ENCODE assay signal across 8 cellular contexts in the genomic region with DNA sequence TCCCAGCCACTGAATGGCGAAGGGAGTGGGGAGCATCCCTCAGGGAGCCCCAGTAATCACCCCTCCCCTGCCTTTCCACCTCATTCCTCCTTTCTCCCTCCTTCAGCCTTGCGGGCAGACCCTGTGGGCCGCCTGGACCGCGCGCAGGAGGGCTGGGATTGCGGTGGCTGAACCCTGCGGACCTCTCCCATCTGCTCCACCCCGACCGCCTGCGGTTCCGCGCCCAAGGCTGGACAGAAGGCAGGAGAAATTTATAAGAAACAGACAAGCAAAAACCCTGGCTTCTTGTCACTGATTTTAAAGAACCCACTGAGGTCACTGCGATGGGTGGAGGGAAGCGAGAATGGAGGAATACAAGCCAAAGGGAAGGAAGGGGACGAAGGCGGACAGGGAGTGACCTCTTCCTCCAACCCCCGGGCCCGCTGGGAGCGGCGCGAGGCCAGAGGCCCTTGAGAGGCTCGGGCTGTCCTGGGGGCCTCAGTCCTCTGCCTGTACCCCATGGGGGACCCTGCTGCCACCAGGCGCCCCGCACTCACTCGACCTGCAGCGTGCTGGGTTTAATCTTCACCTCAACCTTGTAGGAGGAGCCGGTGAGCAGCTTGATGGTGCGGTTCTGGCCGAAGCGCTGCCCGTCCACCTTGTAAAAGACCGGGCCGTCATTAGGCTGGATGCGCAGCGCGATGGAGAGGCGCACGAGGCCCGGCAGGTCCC. TPM values are rescaled to one million over a fixed set of nuclear protein-coding genes. Genes with fewer than 3 reads are reported as not detected.
DNase-seq lines count a peak whose midpoint lies in the region; ATAC-seq and TF ChIP-seq lines count a peak whose summit lies in the region.

No MANE protein-coding gene starts in this region.

- peak; percentile 48 to 69 for ATAC-seq in left cardiac atrium
- no peak for ATAC-seq in GM21825 (IDR thresholded peaks at IDR 0.05; ENCODE audit: unreplicated experiment)

- H3K4me3 Mint-ChIP-seq in activated naive CD8-positive, alpha-beta T cell treated with anti-CD3 and anti-CD28 coated beads for 36 hours, result peak overlapping the region; percentile 64
- peak overlapping the region; percentile 59 for H3K4me3 Mint-ChIP-seq in progenitor cell of endocrine pancreas (ENCODE audit: low read depth)

- no peak overlapping the region for H3K27ac ChIP-seq in HL-60 (replicated peaks)

- peaks cover 5% of the 10 kb centered on the region for H3K9me3 Mint-ChIP-seq in activated naive CD8-positive, alpha-beta T cell treated with anti-CD3 and anti-CD28 coated beads for 36 hours
- no peaks in the 10 kb centered on the region for H3K9me3 Mint-ChIP-seq in progenitor cell of endocrine pancreas (ENCODE audit: low read depth)

- DNase-seq in HL-60 (ENCODE audit: low read depth in 1 of 2, low spot score in 1 of 2) (no peak), left cardiac atrium (peak; percentile 46), progenitor cell of endocrine pancreas (ENCODE audit: low spot score, unreplicated experiment) (no peak), NCI-H2196 (lab: John Stamatoyannopoulos, UW; ENCODE audit: unreplicated experiment) (no peak), NCI-H526 (lab: John Stamatoyannopoulos, UW) (no peak)
- DNase-seq in activated naive CD8-positive, alpha-beta T cell treated with anti-CD3 and anti-CD28 coated beads for 36 hours, result no peak
- DNase-seq in stimulated activated CD4-positive, alpha-beta T cell treated with anti-CD3 and anti-CD28 coated beads, Interleukin-15, amount 100 ng/mL, for 24 hours, result no peak

- H3K4me1 Mint-ChIP-seq in activated naive CD8-positive, alpha-beta T cell treated with anti-CD3 and anti-CD28 coated beads for 36 hours, result peaks cover 4% of the 10 kb centered on the region
- H3K4me1 Mint-ChIP-seq in progenitor cell of endocrine pancreas (ENCODE audit: low read depth), result peaks cover 4% of the 10 kb centered on the region

- H3K4me3 ChIP-seq in HL-60 (replicated peaks; ENCODE audit: insufficient read depth, low read length), result peak overlapping the region; percentile 53

- no peaks in the 10 kb centered on the region for H3K36me3 Mint-ChIP-seq in activated naive CD8-positive, alpha-beta T cell treated with anti-CD3 and anti-CD28 coated beads for 36 hours
- H3K36me3 Mint-ChIP-seq in progenitor cell of endocrine pancreas (ENCODE audit: insufficient read depth), result no peaks in the 10 kb centered on the region

- TF ChIP-seq CTCF in HL-60 (IDR thresholded peaks at IDR 0.05; ENCODE audit: insufficient read depth, low read length) (no peak), progenitor cell of endocrine pancreas (IDR thresholded peaks at IDR 0.05; ENCODE audit: unreplicated experiment) (no peak)

- peaks cover 73% of the 10 kb centered on the region for H3K27me3 Mint-ChIP-seq in activated naive CD8-positive, alpha-beta T cell treated with anti-CD3 and anti-CD28 coated beads for 36 hours
- H3K27me3 Mint-ChIP-seq in progenitor cell of endocrine pancreas, result peaks cover 79% of the 10 kb centered on the region

- intact Hi-C loops in left cardiac atrium (cut with DNase I), result no loop called here

- peaks cover 9% of the 10 kb centered on the region for H3K27me3 ChIP-seq in HL-60 (ENCODE audit: insufficient read depth, poor library complexity, severe bottlenecking)

- no peak overlapping the region for H3K27ac Mint-ChIP-seq in activated naive CD8-positive, alpha-beta T cell treated with anti-CD3 and anti-CD28 coated beads for 36 hours
- H3K27ac Mint-ChIP-seq in progenitor cell of endocrine pancreas, result no peak overlapping the region

RNA-seq across cellular contexts. Expression of a gene that starts 0.9 kb away (rescaled TPM):
- total RNA-seq in activated naive CD8-positive, alpha-beta T cell treated with anti-CD3 and anti-CD28 coated beads for 36 hours, result not detected
- total RNA-seq in left cardiac atrium, result 10 to 100 TPM; 16.8 to 19.1 TPM
- total RNA-seq in progenitor cell of endocrine pancreas, result not detected in 2 replicates

RNA-seq across cellular contexts. Expression of a gene that starts 46.2 kb away (rescaled TPM):
- total RNA-seq in activated naive CD8-positive, alpha-beta T cell treated with anti-CD3 and anti-CD28 coated beads for 36 hours, result 1 to 10 TPM; 2.2 to 2.3 TPM
- total RNA-seq in left cardiac atrium, result 10 to 100 TPM in 1 of 2 donors, 1 to 10 TPM in 1; 7.3 to 21.5 TPM
- 0.10 TPM in 1 of 2 replicates, not detected in the other for total RNA-seq in progenitor cell of endocrine pancreas

Comparison
In these comparisons a context has a peak if more than half of its experiments do, and no peak if none do; other contexts are left out.
1. RNA of a gene that starts 0.9 kb away (total RNA-seq): 16.8 to 19.1 TPM in left cardiac atrium; not detected in progenitor cell of endocrine pancreas and not detected in activated naive CD8-positive, alpha-beta T cell treated with anti-CD3 and anti-CD28 coated beads for 36 hours; every median in the first group is over 10 times any median in the second.